28 cellular contexts compared by ENCODE assay signal in the genomic region with DNA sequence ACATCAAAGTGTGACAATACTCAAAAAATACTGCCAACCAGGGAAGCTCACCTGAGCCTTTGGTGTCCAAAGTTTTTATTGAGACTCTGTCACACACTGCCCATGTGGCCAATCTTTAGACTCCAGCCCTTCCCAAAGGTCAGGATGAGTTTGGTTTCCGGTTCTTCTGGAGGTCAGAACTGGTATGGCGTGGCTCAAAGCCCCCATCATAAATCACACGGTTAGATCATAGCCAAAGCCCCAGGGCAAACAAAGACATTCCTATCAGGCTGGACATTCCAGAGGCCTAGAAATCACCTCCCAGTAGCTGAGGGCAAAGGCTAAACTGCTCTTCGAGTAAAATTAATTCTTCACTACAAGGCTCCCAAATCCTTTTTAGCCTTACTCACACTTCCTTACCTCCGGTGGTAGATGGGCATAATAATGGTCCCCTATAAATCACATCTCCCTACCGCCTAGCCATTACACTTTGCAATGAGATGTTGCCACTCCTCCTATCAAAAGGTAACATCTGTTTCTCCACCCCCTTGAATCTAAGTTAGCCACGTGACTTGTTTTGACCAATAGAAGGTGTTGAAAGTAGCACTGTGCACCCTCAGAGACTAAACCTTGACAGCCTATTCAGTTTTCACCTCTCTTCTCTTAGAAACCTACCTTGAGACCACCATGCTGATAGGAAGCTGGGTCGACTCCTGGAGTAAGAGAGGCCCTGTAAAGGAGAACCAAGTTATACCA.
A peak's percentile ranks its signal among the peaks of the same experiment; 100 is the strongest.
DNase-seq lines count a peak whose midpoint lies in the region; ATAC-seq, FAIRE-seq and TF ChIP-seq lines count a peak whose summit lies in the region.
"Had no signal": no experiment of that assay in that cellular context is flagged by ENCODE, and none has a peak within 500 bp of the region (broad histone marks: within the 10 kb centered on the region; RNA-seq: fewer than 3 reads in every experiment).

No MANE protein-coding gene starts in this region.

- TF ChIP-seq CTCF in A549 (IDR thresholded peaks at IDR 0.05): no peak
- TF ChIP-seq CTCF in HFFc6 (IDR thresholded peaks at IDR 0.05): no peak
- no peak for TF ChIP-seq CTCF in OCI-LY7 (conservative IDR thresholded peaks at IDR 0.05; ENCODE audit: low read length)
- no peak for TF ChIP-seq CTCF in ascending aorta (IDR thresholded peaks at IDR 0.05)

- H3K27ac ChIP-seq in A549: no peak overlapping the region
- H3K27ac ChIP-seq in OCI-LY7 (ENCODE audit: low read depth, low read length, poor library complexity, severe bottlenecking): no peak overlapping the region
- H3K27ac ChIP-seq in ascending aorta: no peak overlapping the region
- H3K27ac ChIP-seq: heart right ventricle, neutrophil, psoas muscle, SJCRH30 had no signal

- TF ChIP-seq POLR2A in A549 (IDR thresholded peaks at IDR 0.05; ENCODE audit: low read length): no peak

- H3K4me3 ChIP-seq in A549 (no peak overlapping the region), OCI-LY7 (ENCODE audit: low read depth, low read length, poor library complexity, severe bottlenecking) (no peak overlapping the region), ascending aorta (no peak overlapping the region)
- H3K4me3 ChIP-seq: heart right ventricle, psoas muscle, SJCRH30, smooth muscle cell had no signal

- no peaks in the 10 kb centered on the region for H4K20me1 ChIP-seq in OCI-LY7 (ENCODE audit: insufficient read depth, low read length)

- ATAC-seq in A549 (peak; percentile 34 to 80; a peak in 4 of 6 replicates), HG02678 (IDR thresholded peaks at IDR 0.05; ENCODE audit: unreplicated experiment) (no peak)
- ATAC-seq: activated CD8-positive, alpha-beta T cell treated with anti-CD3 and anti-CD28 coated beads for 36 hours; heart right ventricle; left lobe of liver; Panc1; psoas muscle had no signal

- H3K4me1 ChIP-seq in A549: peaks cover 6% of the 10 kb centered on the region; the same call in 1 of the 3 replicates
- no peaks in the 10 kb centered on the region for H3K4me1 ChIP-seq in OCI-LY7 (ENCODE audit: insufficient read depth, low read length, poor library complexity, severe bottlenecking)
- no peaks in the 10 kb centered on the region for H3K4me1 ChIP-seq in ascending aorta
- H3K4me1 ChIP-seq: heart right ventricle, psoas muscle, SJCRH30 had no signal

- POLR2A ChIA-PET in A549 (lab: Yijun Ruan, JAX) (no interaction called here), OCI-LY7 (lab: Charles Lee) (interaction anchor here (0.5 to 0.6 kb wide), 2 partner anchors 89 to 450 kb away, joined by 4 to 8 read pairs; no protein-coding TSS in a partner anchor)

- no peaks in the 10 kb centered on the region for H3K9me2 ChIP-seq in OCI-LY7 (ENCODE audit: insufficient read depth, low read length)

- no peaks in the 10 kb centered on the region for H3K9me3 Mint-ChIP-seq in HFFc6
- H3K9me3 Mint-ChIP-seq: activated CD8-positive, alpha-beta T cell treated with anti-CD3 and anti-CD28 coated beads for 36 hours; activated naive CD8-positive, alpha-beta T cell treated with anti-CD3 and anti-CD28 coated beads for 36 hours had no signal

- H3K4me3 Mint-ChIP-seq in HFFc6: no peak overlapping the region
- H3K4me3 Mint-ChIP-seq: activated CD8-positive, alpha-beta T cell treated with anti-CD3 and anti-CD28 coated beads for 36 hours; activated naive CD8-positive, alpha-beta T cell treated with anti-CD3 and anti-CD28 coated beads for 36 hours; B cell; brain had no signal

- BruUV-seq in OCI-LY7 (replicated peaks; lab: Mats Ljungman, UMichigan): no TSS peak

- no peaks in the 10 kb centered on the region for H3K79me2 ChIP-seq in OCI-LY7 (ENCODE audit: insufficient read depth, low read depth, low read length)

- no peaks in the 10 kb centered on the region for H3K36me3 Mint-ChIP-seq in HFFc6 (ENCODE audit: low read depth)
- H3K36me3 Mint-ChIP-seq: activated naive CD8-positive, alpha-beta T cell treated with anti-CD3 and anti-CD28 coated beads for 36 hours; brain had no signal

- intact Hi-C loops in OCI-LY7 (cut with micrococcal nuclease; ENCODE audit: unreplicated experiment) (no loop called here), ascending aorta (cut with DNase I) (no loop called here)

- H3K4me2 ChIP-seq in A549 (peak overlapping the region; percentile 31; the same call in 1 of the 3 replicates), OCI-LY7 (ENCODE audit: low read length) (no peak overlapping the region)
- H3K4me2 ChIP-seq: smooth muscle cell had no signal

- no peak for TF ChIP-seq EP300 in A549 (IDR thresholded peaks at IDR 0.05)

- H3K27me3 ChIP-seq in ascending aorta: no peaks in the 10 kb centered on the region
- H3K27me3 ChIP-seq: neutrophil, SJCRH30 had no signal

- FAIRE-seq in A549 (lab: Jason Lieb, UNC): peak; percentile 76
- FAIRE-seq: A204.1, TTC549 had no signal

- TF ChIP-seq RAD21 in A549 (conservative IDR thresholded peaks at IDR 0.05 in 1 of 2, IDR thresholded peaks at IDR 0.05 in 1 of 2): no peak

- peaks cover 9% of the 10 kb centered on the region; the same call in 1 of the 2 replicates for H3K4me1 Mint-ChIP-seq in HFFc6 (ENCODE audit: low read depth)
- H3K4me1 Mint-ChIP-seq: activated naive CD8-positive, alpha-beta T cell treated with anti-CD3 and anti-CD28 coated beads for 36 hours; B cell; brain had no signal

- peaks cover 7% of the 10 kb centered on the region; the same call in 1 of the 2 replicates for H3K27me3 Mint-ChIP-seq in HFFc6 (ENCODE audit: insufficient read depth)
- H3K27me3 Mint-ChIP-seq: activated CD8-positive, alpha-beta T cell treated with anti-CD3 and anti-CD28 coated beads for 36 hours; activated naive CD8-positive, alpha-beta T cell treated with anti-CD3 and anti-CD28 coated beads for 36 hours; B cell had no signal

- WGBS in A549 (ENCODE audit: missing lambda C conversion rate): 26% methylated on average over 8 of the region's 8 CpGs

- H3K9me3 ChIP-seq in A549 (no peaks in the 10 kb centered on the region), OCI-LY7 (ENCODE audit: low read length) (no peaks in the 10 kb centered on the region), ascending aorta (no peaks in the 10 kb centered on the region)
- H3K9me3 ChIP-seq: heart right ventricle, neutrophil, psoas muscle, SJCRH30 had no signal

- H3K27ac Mint-ChIP-seq in HFFc6: no peak overlapping the region
- H3K27ac Mint-ChIP-seq: activated CD8-positive, alpha-beta T cell treated with anti-CD3 and anti-CD28 coated beads for 36 hours; activated naive CD8-positive, alpha-beta T cell treated with anti-CD3 and anti-CD28 coated beads for 36 hours; B cell; brain had no signal

- no peak overlapping the region for H2AFZ ChIP-seq in OCI-LY7 (ENCODE audit: low read length)

- CTCF ChIA-PET in A549 (lab: Yijun Ruan, JAX): interaction anchor here (0.6 kb wide), 1 partner anchor 19 kb away, joined by 3 read pairs; no protein-coding TSS in a partner anchor
- CTCF ChIA-PET in OCI-LY7 (lab: Charles Lee; ENCODE audit: unreplicated experiment): no interaction called here

- no peaks in the 10 kb centered on the region for H3K36me3 ChIP-seq in OCI-LY7 (ENCODE audit: insufficient read depth, low read length)
- no peaks in the 10 kb centered on the region for H3K36me3 ChIP-seq in ascending aorta
- H3K36me3 ChIP-seq: heart right ventricle, neutrophil, SJCRH30 had no signal

- DNase-seq in A549 (ENCODE audit: low read depth in 1 of 2, low spot score in 1 of 2) (peak in 1 of 2 experiments; percentile 54), HFFc6 (peak; percentile 0), RPMI7951 (ENCODE audit: low read depth) (peak; percentile 45), kidney tubule cell (ENCODE audit: low spot score) (peak; percentile 65), putamen (ENCODE audit: low spot score) (no peak), OCI-LY7 (ENCODE audit: low spot score) (no peak), ascending aorta (ENCODE audit: low spot score in 2 of 2) (no peak)
- DNase-seq: activated CD4-positive, alpha-beta T cell treated with anti-CD3 and anti-CD28 coated beads for 1 hour; activated CD8-positive, alpha-beta T cell treated with anti-CD3 and anti-CD28 coated beads for 36 hours; activated effector memory CD4-positive, alpha-beta T cell treated with Interleukin-2 at 50 U/mL for 16 hours; activated naive CD8-positive, alpha-beta T cell treated with anti-CD3 and anti-CD28 coated beads for 36 hours; DMS79 treated with DMSO at 0.1 percent for 48 hours; heart right ventricle; mesenchymal stem cell; NCI-H2081 treated with DMSO at 0.1 percent for 48 hours; psoas muscle; SJCRH30; substantia nigra; T-helper 1 cell had no signal

TF ChIP-seq in A549, 52 proteins besides CTCF, POLR2A, EP300 and RAD21:
- TF ChIP-seq, protein P1, sequence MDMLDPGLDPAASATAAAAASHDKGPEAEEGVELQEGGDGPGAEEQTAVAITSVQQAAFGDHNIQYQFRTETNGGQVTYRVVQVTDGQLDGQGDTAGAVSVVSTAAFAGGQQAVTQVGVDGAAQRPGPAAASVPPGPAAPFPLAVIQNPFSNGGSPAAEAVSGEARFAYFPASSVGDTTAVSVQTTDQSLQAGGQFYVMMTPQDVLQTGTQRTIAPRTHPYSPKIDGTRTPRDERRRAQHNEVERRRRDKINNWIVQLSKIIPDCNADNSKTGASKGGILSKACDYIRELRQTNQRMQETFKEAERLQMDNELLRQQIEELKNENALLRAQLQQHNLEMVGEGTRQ (IDR thresholded peaks at IDR 0.05): 0 out of 2 replicates have a peak, but pooled peaks have one; percentile 13
- no peak for TF ChIP-seq MAZ (IDR thresholded peaks at IDR 0.05; ENCODE audit: borderline replicate concordance, low read depth, low read length)

Comparison
In these comparisons a context has a peak if more than half of its experiments do, and no peak if none do; other contexts are left out.
1. DNase-seq: peak in HFFc6 (single experiment), RPMI7951 (single experiment) and kidney tubule cell (single experiment); none in putamen (single experiment), OCI-LY7 (single experiment) and ascending aorta (0 of 2).